Comparison of ENCODE assay signal across 12 cellular contexts in the genomic region with DNA sequence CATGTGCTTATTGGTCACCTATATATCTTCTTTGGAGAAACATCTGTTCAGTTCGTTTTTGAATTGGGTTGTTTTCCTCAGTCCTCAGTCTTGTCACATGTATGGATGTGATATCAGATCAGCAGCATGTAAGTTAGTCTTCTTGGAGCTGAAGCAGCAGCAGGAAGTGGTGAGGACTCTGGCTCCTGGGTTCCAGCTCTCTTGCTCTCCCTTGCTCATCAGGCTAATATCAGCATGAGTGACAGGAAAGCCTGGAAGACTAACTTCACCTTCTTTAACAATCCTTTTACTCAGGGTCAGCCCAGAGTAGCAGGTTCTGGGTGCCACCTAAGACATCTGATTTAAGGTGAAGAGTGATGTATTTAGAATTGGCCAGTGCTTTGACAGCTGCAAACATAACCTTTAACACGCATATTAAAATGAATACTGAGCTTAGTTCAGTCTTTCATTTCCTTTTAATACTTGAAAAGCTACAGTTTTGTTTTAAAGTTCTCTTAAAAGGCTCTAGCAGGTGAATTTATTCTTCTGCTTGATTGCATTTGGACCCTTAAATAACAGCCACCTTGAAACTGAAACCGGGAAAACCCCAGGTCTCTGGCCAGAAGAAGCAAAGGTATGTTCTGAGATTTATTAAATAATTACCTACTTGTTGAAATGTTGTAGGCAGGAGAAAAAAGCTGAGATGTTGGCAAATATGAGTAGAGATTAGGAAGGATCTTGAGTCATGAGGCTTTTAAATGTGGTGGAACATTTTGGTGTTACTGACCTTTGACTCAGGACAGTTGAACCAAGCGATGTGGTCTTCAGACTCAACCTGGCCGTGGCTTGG. TPM values are rescaled to one million over a fixed set of nuclear protein-coding genes. Genes with fewer than 3 reads are reported as not detected.
DNase-seq lines count a peak whose midpoint lies in the region; ATAC-seq and TF ChIP-seq lines count a peak whose summit lies in the region.
"Had no signal": no experiment of that assay in that cellular context is flagged by ENCODE, and none has a peak within 500 bp of the region (broad histone marks: within the 10 kb centered on the region; RNA-seq: fewer than 3 reads in every experiment).

No MANE protein-coding gene starts in this region.

- DNase-seq in activated naive CD8-positive, alpha-beta T cell treated with anti-CD3 and anti-CD28 coated beads for 36 hours = no peak
- DNase-seq in DMS53 (lab: John Stamatoyannopoulos, UW) (no peak), body of pancreas (no peak), GF-D8 (lab: John Stamatoyannopoulos, UW) (no peak)
- no peak for DNase-seq in activated CD4-positive, alpha-beta T cell treated with anti-CD3 and anti-CD28 coated beads for 1 hour
- DNase-seq: effector memory CD4-positive, alpha-beta T cell; NCI-H1417 treated with DMSO at 0.1 percent for 48 hours had no signal

- TF ChIP-seq POLR2A in body of pancreas (IDR thresholded peaks at IDR 0.05) = no peak

- H3K4me3 ChIP-seq in body of pancreas = no peak overlapping the region

- H3K9me3 Mint-ChIP-seq in activated naive CD8-positive, alpha-beta T cell treated with anti-CD3 and anti-CD28 coated beads for 36 hours = no peaks in the 10 kb centered on the region

- H3K36me3 Mint-ChIP-seq in activated naive CD8-positive, alpha-beta T cell treated with anti-CD3 and anti-CD28 coated beads for 36 hours = no peaks in the 10 kb centered on the region
- H3K36me3 Mint-ChIP-seq: activated naive CD8-positive, alpha-beta T cell had no signal

- peaks cover 3% of the 10 kb centered on the region for H3K4me1 Mint-ChIP-seq in activated naive CD8-positive, alpha-beta T cell treated with anti-CD3 and anti-CD28 coated beads for 36 hours

- H3K9me3 ChIP-seq in body of pancreas = no peaks in the 10 kb centered on the region

- H3K27me3 Mint-ChIP-seq in activated naive CD8-positive, alpha-beta T cell treated with anti-CD3 and anti-CD28 coated beads for 36 hours = peaks cover 8% of the 10 kb centered on the region

- no peaks in the 10 kb centered on the region for H3K4me1 ChIP-seq in body of pancreas

- WGBS in body of pancreas, 2 donors = 61 to 71% methylated on average over 5 of the region's 5 CpGs

- intact Hi-C loops in body of pancreas (cut with DNase I) = no loop called here

- ATAC-seq in GM18519 (IDR thresholded peaks at IDR 0.05; ENCODE audit: low FRiP score, unreplicated experiment) (peak; percentile 24), GM21390 (IDR thresholded peaks at IDR 0.05; ENCODE audit: unreplicated experiment) (peak; percentile 46), HG03066 (IDR thresholded peaks at IDR 0.05; ENCODE audit: low read depth, unreplicated experiment) (peak; percentile 47), body of pancreas (no peak)

- H3K27me3 ChIP-seq in body of pancreas = no peaks in the 10 kb centered on the region

- no peak overlapping the region for H3K27ac ChIP-seq in body of pancreas
- H3K27ac ChIP-seq: RWPE1 had no signal

- TF ChIP-seq CTCF in body of pancreas (IDR thresholded peaks at IDR 0.05) = no peak

- no peak overlapping the region for H3K4me3 Mint-ChIP-seq in activated naive CD8-positive, alpha-beta T cell treated with anti-CD3 and anti-CD28 coated beads for 36 hours
- H3K4me3 Mint-ChIP-seq: activated naive CD8-positive, alpha-beta T cell had no signal

- H3K36me3 ChIP-seq in body of pancreas (replicated peaks in 1 of 2; ENCODE audit: insufficient read depth in 1 of 2, low read depth in 2 of 2) = no peaks in the 10 kb centered on the region

- peak overlapping the region; percentile 43 for H3K27ac Mint-ChIP-seq in activated naive CD8-positive, alpha-beta T cell treated with anti-CD3 and anti-CD28 coated beads for 36 hours
- H3K27ac Mint-ChIP-seq: activated naive CD8-positive, alpha-beta T cell had no signal

RNA-seq across cellular contexts. Expression of gene DRAM1, which starts 54.3 kb away (rescaled TPM):
- total RNA-seq in activated naive CD8-positive, alpha-beta T cell treated with anti-CD3 and anti-CD28 coated beads for 36 hours = 1 to 10 TPM; 5.2 to 6.7 TPM
- 10 to 100 TPM in 1 of 2 donors, 1 to 10 TPM in 1; 2.6 to 14.5 TPM for total RNA-seq in body of pancreas
